In genomic region chr12:6951551-6952120, GRCh38 we compare ENCODE assay signal across 11 cellular contexts. TPM values are rescaled to one million over a fixed set of nuclear protein-coding genes. Genes with fewer than 3 reads are reported as not detected.
DNase-seq lines count a peak whose midpoint lies in the region; ATAC-seq, FAIRE-seq and TF ChIP-seq lines count a peak whose summit lies in the region.
"Had no signal": no experiment of that assay in that cellular context is flagged by ENCODE, and none has a peak within 500 bp of the region (broad histone marks: within the 10 kb centered on the region; RNA-seq: fewer than 3 reads in every experiment).

No MANE protein-coding gene starts in this region.

- DNase-seq in A673 (ENCODE audit: low spot score), result no peak
- no peak for DNase-seq in caudate nucleus (lab: John Stamatoyannopoulos, UW)
- peak in 1 of 9 donors; percentile 65 for DNase-seq in naive thymus-derived CD4-positive, alpha-beta T cell
- DNase-seq in NCI-H1436 (lab: John Stamatoyannopoulos, UW), result no peak
- DNase-seq in MG63, result no peak
- no peak for DNase-seq in HTR-8/SVneo (ENCODE audit: insufficient read length, low spot score)
- DNase-seq: PC-9 had no signal

- no peak overlapping the region for H3K4me3 ChIP-seq in A673 (ENCODE audit: low read depth, low read length, poor library complexity, severe bottlenecking)
- peak overlapping the region; percentile 92 for H3K4me3 ChIP-seq in naive thymus-derived CD4-positive, alpha-beta T cell (ENCODE audit: low read length)
- H3K4me3 ChIP-seq in MG63, result no peak overlapping the region
- H3K4me3 ChIP-seq: PC-9 had no signal

- H3K27me3 ChIP-seq in A673 (replicated peaks; ENCODE audit: insufficient read depth, low read depth, low read length, poor library complexity), result no peaks in the 10 kb centered on the region
- H3K27me3 ChIP-seq in naive thymus-derived CD4-positive, alpha-beta T cell (ENCODE audit: control insufficient read depth in 2 of 2, insufficient read depth in 2 of 2, low read length in 2 of 2), result no peaks in the 10 kb centered on the region
- H3K27me3 ChIP-seq in MG63, result no peaks in the 10 kb centered on the region

- BruUV-seq in A673 (replicated peaks; lab: Mats Ljungman, UMichigan), result no TSS peak

- POLR2A ChIA-PET in A673 (lab: Charles Lee; ENCODE audit: low non-redundant PET), result no interaction called here
- POLR2A ChIA-PET in naive thymus-derived CD4-positive, alpha-beta T cell (lab: Charles Lee), result interaction anchor here (0.6 to 21.6 kb wide), 11 partner anchors 8 to 158 kb away, joined by 3 to 1270 read pairs (median 7); partner anchors contain the start of genes ATN1, C12orf57, CDCA3 and EMG1

- H3K4me3 Mint-ChIP-seq in IgD-negative memory B cell, result peak overlapping the region; percentile 90 to 100 (median 98)
- H3K4me3 Mint-ChIP-seq in naive thymus-derived CD4-positive, alpha-beta T cell, result peak overlapping the region; percentile 93 to 100 (median 98)

- intact Hi-C loops in A673 (cut with micrococcal nuclease; ENCODE audit: unreplicated experiment), result no loop called here
- intact Hi-C loops in naive thymus-derived CD4-positive, alpha-beta T cell (cut with micrococcal nuclease), result loop anchor here (1.0 to 10.0 kb wide), 6 partner anchors 7 to 459 kb away; partner anchors contain the start of genes C12orf57 (in 1 of the 2), CHD4 (in 1 of the 2), ENO2 (in 1 of the 2) and MRPL51 (in 1 of the 2)

- no peak for TF ChIP-seq CTCF in A673 (conservative IDR thresholded peaks at IDR 0.05; ENCODE audit: low read depth, low read length)

- H3K36me3 Mint-ChIP-seq in IgD-negative memory B cell, result peaks cover 22% of the 10 kb centered on the region
- H3K36me3 Mint-ChIP-seq in naive thymus-derived CD4-positive, alpha-beta T cell, result peaks cover 2 to 42% (median 6%) of the 10 kb centered on the region in 5 donors

- peaks cover 13% of the 10 kb centered on the region for H3K4me1 ChIP-seq in A673 (ENCODE audit: insufficient read depth, low read length, poor library complexity, severe bottlenecking)
- H3K4me1 ChIP-seq in naive thymus-derived CD4-positive, alpha-beta T cell (ENCODE audit: control insufficient read depth in 2 of 2, insufficient read depth in 2 of 2, low read length in 2 of 2), result peaks cover 70 to 84% of the 10 kb centered on the region in 2 donors

- H3K9me3 Mint-ChIP-seq in IgD-negative memory B cell, result no peaks in the 10 kb centered on the region
- no peaks in the 10 kb centered on the region for H3K9me3 Mint-ChIP-seq in naive thymus-derived CD4-positive, alpha-beta T cell

- peak; percentile 28 for ATAC-seq in naive thymus-derived CD4-positive, alpha-beta T cell
- ATAC-seq in GM18867 (IDR thresholded peaks at IDR 0.05; ENCODE audit: unreplicated experiment), result no peak

- H3K9me3 ChIP-seq in A673 (ENCODE audit: low read depth, low read length, poor library complexity, severe bottlenecking) (no peaks in the 10 kb centered on the region), MG63 (no peaks in the 10 kb centered on the region)
- no peaks in the 10 kb centered on the region for H3K9me3 ChIP-seq in naive thymus-derived CD4-positive, alpha-beta T cell (ENCODE audit: control insufficient read depth in 2 of 3, low read length in 3 of 3)

- H3K4me1 Mint-ChIP-seq in IgD-negative memory B cell, result peaks cover 45 to 59% (median 58%) of the 10 kb centered on the region in 3 donors
- H3K4me1 Mint-ChIP-seq in naive thymus-derived CD4-positive, alpha-beta T cell, result peaks cover 56 to 81% (median 72%) of the 10 kb centered on the region in 7 donors

- H3K27me3 Mint-ChIP-seq in IgD-negative memory B cell, result no peaks in the 10 kb centered on the region
- H3K27me3 Mint-ChIP-seq in naive thymus-derived CD4-positive, alpha-beta T cell, result no peaks in the 10 kb centered on the region

- H3K27ac Mint-ChIP-seq in IgD-negative memory B cell, result peak overlapping the region; percentile 95 to 97 (median 97)
- H3K27ac Mint-ChIP-seq in naive thymus-derived CD4-positive, alpha-beta T cell, result peak overlapping the region; percentile 83 to 100 (median 96)

- no peak for FAIRE-seq in HTR-8/SVneo (lab: Jason Lieb, UNC)

- peak overlapping the region; percentile 8 for H3K27ac ChIP-seq in A673 (ENCODE audit: low read depth, low read length, poor library complexity, severe bottlenecking)
- H3K27ac ChIP-seq in caudate nucleus (ENCODE audit: low read depth, low read length), result peak overlapping the region; percentile 76
- H3K27ac ChIP-seq in naive thymus-derived CD4-positive, alpha-beta T cell (ENCODE audit: low read depth, low read length), result peak overlapping the region; percentile 95
- H3K27ac ChIP-seq: C4-2B, PC-9 had no signal

- CTCF ChIA-PET in A673 (lab: Charles Lee), result interaction anchor here (1.7 kb wide), 1 partner anchor 10 kb away, joined by 3 read pairs; no protein-coding TSS in a partner anchor
- CTCF ChIA-PET in naive thymus-derived CD4-positive, alpha-beta T cell (lab: Charles Lee), result interaction anchor here (0.9 to 11.7 kb wide), 6 partner anchors 8 to 158 kb away, joined by 3 to 460 read pairs (median 6); partner anchors contain the start of genes C12orf57, C1RL, RNU7-1 and SPSB2

- no peaks in the 10 kb centered on the region for H3K36me3 ChIP-seq in A673 (ENCODE audit: insufficient read depth, low read length, poor library complexity, severe bottlenecking)
- H3K36me3 ChIP-seq in naive thymus-derived CD4-positive, alpha-beta T cell (ENCODE audit: control insufficient read depth in 2 of 3, insufficient read depth in 3 of 3, low read length in 3 of 3), result peaks cover 0 to 46% (median 10%) of the 10 kb centered on the region in 3 experiments
- H3K36me3 ChIP-seq in MG63, result no peaks in the 10 kb centered on the region

RNA-seq across cellular contexts. Expression of gene PTPN6, which starts 0.5 kb away (rescaled TPM):
- total RNA-seq in A673 (2021), result 2.3 and 3.3 TPM in 2 replicates
- 1,038 TPM for polyA plus RNA-seq in IgD-negative memory B cell
- 100 to 1,000 TPM; 141 to 390 (median 242) TPM for total RNA-seq in naive thymus-derived CD4-positive, alpha-beta T cell
- polyA plus RNA-seq in naive thymus-derived CD4-positive, alpha-beta T cell, result 100 to 1,000 TPM; 210 to 387 TPM
- total RNA-seq in MG63 (2014; rRNA removed; shearing (Covaris generic); ENCODE audit: low replicate concordance), result not detected in 2 replicates

RNA-seq across cellular contexts. Expression of gene C12orf57, which starts 7.8 kb away (rescaled TPM):
- total RNA-seq in A673 (2021), result 226 and 260 TPM in 2 replicates
- polyA plus RNA-seq in IgD-negative memory B cell, result 141 TPM
- total RNA-seq in naive thymus-derived CD4-positive, alpha-beta T cell, result 100 to 1,000 TPM; 148 to 592 (median 362) TPM
- polyA plus RNA-seq in naive thymus-derived CD4-positive, alpha-beta T cell, result 100 to 1,000 TPM; 394 to 401 TPM
- 136 and 311 TPM in 2 replicates for total RNA-seq in MG63 (2014; rRNA removed; shearing (Covaris generic); ENCODE audit: low replicate concordance)

RNA-seq across cellular contexts. Expression of gene RNU7-1, which starts 8.0 kb away (rescaled TPM):
- total RNA-seq in A673 (2021), result not detected in 2 replicates
- polyA plus RNA-seq in IgD-negative memory B cell, result not detected
- total RNA-seq in naive thymus-derived CD4-positive, alpha-beta T cell, result not detected
- not detected for polyA plus RNA-seq in naive thymus-derived CD4-positive, alpha-beta T cell
- not detected in 2 replicates for total RNA-seq in MG63 (2014; rRNA removed; shearing (Covaris generic); ENCODE audit: low replicate concordance)
- total RNA-seq: activated CD8-positive, alpha-beta memory T cell treated with anti-CD3 and anti-CD28 coated beads for 36 hours; PC-9 had no signal

RNA-seq across cellular contexts. Expression of gene PHB2, which starts 18.8 kb away (rescaled TPM):
- 340 and 351 TPM in 2 replicates for total RNA-seq in A673 (2021)
- 123 TPM for polyA plus RNA-seq in IgD-negative memory B cell
- total RNA-seq in naive thymus-derived CD4-positive, alpha-beta T cell, result 100 to 1,000 TPM; 132 to 209 (median 146) TPM
- polyA plus RNA-seq in naive thymus-derived CD4-positive, alpha-beta T cell, result 100 to 1,000 TPM; 113 to 121 TPM
- total RNA-seq in MG63 (2014; rRNA removed; shearing (Covaris generic); ENCODE audit: low replicate concordance), result 349 and 524 TPM in 2 replicates

RNA-seq across cellular contexts. Expression of gene EMG1, which starts 19.1 kb away (rescaled TPM):
- 83.0 and 92.3 TPM in 2 replicates for total RNA-seq in A673 (2021)
- polyA plus RNA-seq in IgD-negative memory B cell, result 62.0 TPM
- 10 to 100 TPM; 25.7 to 69.5 (median 63.2) TPM for total RNA-seq in naive thymus-derived CD4-positive, alpha-beta T cell
- polyA plus RNA-seq in naive thymus-derived CD4-positive, alpha-beta T cell, result 10 to 100 TPM; 64.1 to 72.5 TPM
- total RNA-seq in MG63 (2014; rRNA removed; shearing (Covaris generic); ENCODE audit: low replicate concordance), result 23.5 and 56.5 TPM in 2 replicates

Comparison
In these comparisons a context has a peak if more than half of its experiments do, and no peak if none do; other contexts are left out.
1. H3K27ac ChIP-seq: peak in every context shown above with its lines; median percentile 95 in naive thymus-derived CD4-positive, alpha-beta T cell; 76 in caudate nucleus; 8 in A673.
2. RNA of gene PTPN6, which starts 0.5 kb away (total RNA-seq): 141 to 390 TPM in naive thymus-derived CD4-positive, alpha-beta T cell; 2.3 to 3.3 TPM in A673 and not detected in MG63; every median in the first group is over 10 times any median in the second.